8 cellular contexts compared by ENCODE assay signal in the genomic region with DNA sequence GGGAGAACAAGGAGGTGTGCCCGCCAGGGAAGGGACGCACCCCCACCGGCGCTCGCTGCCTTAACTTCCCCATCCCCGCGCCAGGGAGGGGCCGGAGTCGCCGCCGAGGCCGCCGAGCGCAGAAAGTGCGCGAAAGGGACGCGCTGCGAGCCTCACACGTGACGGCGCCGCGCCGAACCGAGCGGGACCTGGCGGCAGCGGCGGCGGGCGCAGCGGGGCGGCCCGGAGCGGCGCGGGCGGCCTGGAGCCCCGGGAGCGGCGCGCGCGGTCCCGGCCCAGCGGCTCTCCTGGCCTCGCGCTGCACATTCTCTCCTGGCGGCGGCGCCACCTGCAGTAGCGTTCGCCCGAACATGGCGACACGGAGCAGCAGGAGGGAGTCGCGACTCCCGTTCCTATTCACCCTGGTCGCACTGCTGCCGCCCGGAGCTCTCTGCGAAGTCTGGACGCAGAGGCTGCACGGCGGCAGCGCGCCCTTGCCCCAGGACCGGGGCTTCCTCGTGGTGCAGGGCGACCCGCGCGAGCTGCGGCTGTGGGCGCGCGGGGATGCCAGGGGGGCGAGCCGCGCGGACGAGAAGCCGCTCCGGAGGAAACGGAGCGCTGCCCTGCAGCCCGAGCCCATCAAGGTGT. TPM values are rescaled to one million over a fixed set of nuclear protein-coding genes. Genes with fewer than 3 reads are reported as not detected.
DNase-seq lines count a peak whose midpoint lies in the region; ATAC-seq and TF ChIP-seq lines count a peak whose summit lies in the region.

A gene with protein sequence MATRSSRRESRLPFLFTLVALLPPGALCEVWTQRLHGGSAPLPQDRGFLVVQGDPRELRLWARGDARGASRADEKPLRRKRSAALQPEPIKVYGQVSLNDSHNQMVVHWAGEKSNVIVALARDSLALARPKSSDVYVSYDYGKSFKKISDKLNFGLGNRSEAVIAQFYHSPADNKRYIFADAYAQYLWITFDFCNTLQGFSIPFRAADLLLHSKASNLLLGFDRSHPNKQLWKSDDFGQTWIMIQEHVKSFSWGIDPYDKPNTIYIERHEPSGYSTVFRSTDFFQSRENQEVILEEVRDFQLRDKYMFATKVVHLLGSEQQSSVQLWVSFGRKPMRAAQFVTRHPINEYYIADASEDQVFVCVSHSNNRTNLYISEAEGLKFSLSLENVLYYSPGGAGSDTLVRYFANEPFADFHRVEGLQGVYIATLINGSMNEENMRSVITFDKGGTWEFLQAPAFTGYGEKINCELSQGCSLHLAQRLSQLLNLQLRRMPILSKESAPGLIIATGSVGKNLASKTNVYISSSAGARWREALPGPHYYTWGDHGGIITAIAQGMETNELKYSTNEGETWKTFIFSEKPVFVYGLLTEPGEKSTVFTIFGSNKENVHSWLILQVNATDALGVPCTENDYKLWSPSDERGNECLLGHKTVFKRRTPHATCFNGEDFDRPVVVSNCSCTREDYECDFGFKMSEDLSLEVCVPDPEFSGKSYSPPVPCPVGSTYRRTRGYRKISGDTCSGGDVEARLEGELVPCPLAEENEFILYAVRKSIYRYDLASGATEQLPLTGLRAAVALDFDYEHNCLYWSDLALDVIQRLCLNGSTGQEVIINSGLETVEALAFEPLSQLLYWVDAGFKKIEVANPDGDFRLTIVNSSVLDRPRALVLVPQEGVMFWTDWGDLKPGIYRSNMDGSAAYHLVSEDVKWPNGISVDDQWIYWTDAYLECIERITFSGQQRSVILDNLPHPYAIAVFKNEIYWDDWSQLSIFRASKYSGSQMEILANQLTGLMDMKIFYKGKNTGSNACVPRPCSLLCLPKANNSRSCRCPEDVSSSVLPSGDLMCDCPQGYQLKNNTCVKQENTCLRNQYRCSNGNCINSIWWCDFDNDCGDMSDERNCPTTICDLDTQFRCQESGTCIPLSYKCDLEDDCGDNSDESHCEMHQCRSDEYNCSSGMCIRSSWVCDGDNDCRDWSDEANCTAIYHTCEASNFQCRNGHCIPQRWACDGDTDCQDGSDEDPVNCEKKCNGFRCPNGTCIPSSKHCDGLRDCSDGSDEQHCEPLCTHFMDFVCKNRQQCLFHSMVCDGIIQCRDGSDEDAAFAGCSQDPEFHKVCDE (N-terminal part only) (plus strand): TSS at position 333 of the 627 bp plus-strand sequence. CDS start 18 bp downstream, at position 351.

- H3K27me3 ChIP-seq in naive thymus-derived CD4-positive, alpha-beta T cell (ENCODE audit: control insufficient read depth in 2 of 2, insufficient read depth in 2 of 2, low read length in 2 of 2), result no peaks in the 10 kb centered on the region
- H3K27me3 ChIP-seq in stomach smooth muscle (ENCODE audit: control insufficient read depth in 1 of 2, insufficient read depth in 2 of 2, low read length in 2 of 2), result no peaks in the 10 kb centered on the region

- ATAC-seq in GM18520 (IDR thresholded peaks at IDR 0.05; ENCODE audit: unreplicated experiment) (peak; percentile 33), HG03135 (IDR thresholded peaks at IDR 0.05; ENCODE audit: unreplicated experiment) (peak; percentile 53)
- peak; percentile 74 for ATAC-seq in naive thymus-derived CD4-positive, alpha-beta T cell

- no peaks in the 10 kb centered on the region for H3K9me3 Mint-ChIP-seq in activated T-helper 1 cell treated with anti-CD3 and anti-CD28 coated beads, Interleukin-12 subunit alpha, Interleukin-12 subunit beta, Interleukin-2, Interleukin-4 antibody, amounts not matched to agents 30 ng/mL and 10 ng/mL and 1 ng/mL, durations not matched to agents 14 hours and 24 hours and 36 hours
- H3K9me3 Mint-ChIP-seq in naive thymus-derived CD4-positive, alpha-beta T cell, result peaks cover 0 to 3% (median 0%) of the 10 kb centered on the region in 11 donors

- peaks cover 20% of the 10 kb centered on the region for H3K36me3 Mint-ChIP-seq in activated T-helper 1 cell treated with anti-CD3 and anti-CD28 coated beads, Interleukin-12 subunit alpha, Interleukin-12 subunit beta, Interleukin-2, Interleukin-4 antibody, amounts not matched to agents 30 ng/mL and 10 ng/mL and 1 ng/mL, durations not matched to agents 14 hours and 24 hours and 36 hours (ENCODE audit: low read depth)
- peaks cover 10 to 72% (median 48%) of the 10 kb centered on the region in 5 donors for H3K36me3 Mint-ChIP-seq in naive thymus-derived CD4-positive, alpha-beta T cell

- intact Hi-C loops in activated T-helper 1 cell treated with anti-CD3 and anti-CD28 coated beads, Interleukin-12 subunit alpha, Interleukin-12 subunit beta, Interleukin-2, Interleukin-4 antibody, amounts not matched to agents 30 ng/mL and 10 ng/mL and 1 ng/mL, durations not matched to agents 14 hours and 24 hours and 36 hours (cut with micrococcal nuclease), result loop anchor here (1.0 to 5.0 kb wide), 8 partner anchors 9 to 203 kb away; a partner anchor contains a TSS
- intact Hi-C loops in naive thymus-derived CD4-positive, alpha-beta T cell (cut with micrococcal nuclease), result loop anchor here (1.0 to 5.0 kb wide), 15 partner anchors 7 to 160 kb away; a partner anchor contains a TSS

- peak within 1 kb of the TSS; percentile 49 for H3K4me3 ChIP-seq in AG09309 (ENCODE audit: control insufficient read depth, low read depth, low read length)
- H3K4me3 ChIP-seq in naive thymus-derived CD4-positive, alpha-beta T cell (ENCODE audit: low read length), result peak within 1 kb of the TSS; percentile 80
- peak within 1 kb of the TSS; percentile 90 to 96 for H3K4me3 ChIP-seq in stomach smooth muscle (ENCODE audit: low read length in 2 of 2)

- peak within 1 kb of the TSS; percentile 94 for H3K4me3 Mint-ChIP-seq in activated T-helper 1 cell treated with anti-CD3 and anti-CD28 coated beads, Interleukin-12 subunit alpha, Interleukin-12 subunit beta, Interleukin-2, Interleukin-4 antibody, amounts not matched to agents 30 ng/mL and 10 ng/mL and 1 ng/mL, durations not matched to agents 14 hours and 24 hours and 36 hours
- peak within 1 kb of the TSS; percentile 90 to 99 (median 98) for H3K4me3 Mint-ChIP-seq in naive thymus-derived CD4-positive, alpha-beta T cell

- peaks cover 50 to 73% of the 10 kb centered on the region in 2 donors for H3K4me1 ChIP-seq in naive thymus-derived CD4-positive, alpha-beta T cell (ENCODE audit: control insufficient read depth in 2 of 2, insufficient read depth in 2 of 2, low read length in 2 of 2)
- peaks cover 20% of the 10 kb centered on the region for H3K4me1 ChIP-seq in stomach smooth muscle (ENCODE audit: control insufficient read depth, insufficient read depth, low read length)

- peak; percentile 62 for TF ChIP-seq CTCF in AG09309 (IDR thresholded peaks at IDR 0.05; ENCODE audit: control insufficient read depth, insufficient read depth, low read depth, low read length, missing control alignments)

- POLR2A ChIA-PET in naive thymus-derived CD4-positive, alpha-beta T cell (lab: Charles Lee), result interaction anchor here (0.5 to 15.0 kb wide), 39 partner anchors 11 to 1836 kb away, joined by 3 to 425 read pairs (median 4); a partner anchor contains a TSS

- H3K27ac ChIP-seq in naive thymus-derived CD4-positive, alpha-beta T cell (ENCODE audit: low read depth, low read length), result peak within 1 kb of the TSS; percentile 83
- no peak within 1 kb of the TSS for H3K27ac ChIP-seq in stomach smooth muscle (ENCODE audit: low read length)

- CTCF ChIA-PET in naive thymus-derived CD4-positive, alpha-beta T cell (lab: Charles Lee), result interaction anchor here (0.7 to 4.9 kb wide), 7 partner anchors 13 to 160 kb away, joined by 3 to 68 read pairs (median 3); a partner anchor contains a TSS

- no peaks in the 10 kb centered on the region for H3K36me3 ChIP-seq in naive thymus-derived CD4-positive, alpha-beta T cell (ENCODE audit: control insufficient read depth in 2 of 3, insufficient read depth in 3 of 3, low read length in 3 of 3)
- no peaks in the 10 kb centered on the region for H3K36me3 ChIP-seq in stomach smooth muscle (ENCODE audit: control insufficient read depth in 2 of 2, insufficient read depth in 2 of 2, low read length in 2 of 2)

- peak within 1 kb of the TSS; percentile 92 for H3K27ac Mint-ChIP-seq in activated T-helper 1 cell treated with anti-CD3 and anti-CD28 coated beads, Interleukin-12 subunit alpha, Interleukin-12 subunit beta, Interleukin-2, Interleukin-4 antibody, amounts not matched to agents 30 ng/mL and 10 ng/mL and 1 ng/mL, durations not matched to agents 14 hours and 24 hours and 36 hours
- peak within 1 kb of the TSS; percentile 90 to 100 (median 96) for H3K27ac Mint-ChIP-seq in naive thymus-derived CD4-positive, alpha-beta T cell

- H3K9me3 ChIP-seq in naive thymus-derived CD4-positive, alpha-beta T cell (ENCODE audit: control insufficient read depth in 2 of 3, low read length in 3 of 3), result peaks cover 0 to 3% (median 0%) of the 10 kb centered on the region in 3 experiments
- no peaks in the 10 kb centered on the region for H3K9me3 ChIP-seq in stomach smooth muscle (ENCODE audit: control insufficient read depth in 2 of 2, low read length in 2 of 2)

- no peaks in the 10 kb centered on the region for H3K27me3 Mint-ChIP-seq in activated T-helper 1 cell treated with anti-CD3 and anti-CD28 coated beads, Interleukin-12 subunit alpha, Interleukin-12 subunit beta, Interleukin-2, Interleukin-4 antibody, amounts not matched to agents 30 ng/mL and 10 ng/mL and 1 ng/mL, durations not matched to agents 14 hours and 24 hours and 36 hours (ENCODE audit: insufficient read depth)
- H3K27me3 Mint-ChIP-seq in naive thymus-derived CD4-positive, alpha-beta T cell, result no peaks in the 10 kb centered on the region

- peak within 1 kb of the TSS; percentile 51 to 65 for H3K9ac ChIP-seq in stomach smooth muscle (ENCODE audit: low read length in 2 of 2)

- no peak for DNase-seq in AG09309 (ENCODE audit: low read depth)
- peak; percentile 91 for DNase-seq in NCI-H69 (lab: John Stamatoyannopoulos, UW)
- peak; percentile 61 for DNase-seq in activated T-helper 1 cell treated with anti-CD3 and anti-CD28 coated beads, Interleukin-12 subunit alpha, Interleukin-12 subunit beta, Interleukin-2, Interleukin-4 antibody, amounts not matched to agents 30 ng/mL and 10 ng/mL and 1 ng/mL, durations not matched to agents 14 hours and 24 hours and 36 hours (ENCODE audit: low spot score)
- peak; percentile 32 for DNase-seq in fibroblast of gingiva (ENCODE audit: low read depth)
- DNase-seq in naive thymus-derived CD4-positive, alpha-beta T cell, result peak; percentile 58 to 75 (median 72)

- peaks cover 88% of the 10 kb centered on the region for H3K4me1 Mint-ChIP-seq in activated T-helper 1 cell treated with anti-CD3 and anti-CD28 coated beads, Interleukin-12 subunit alpha, Interleukin-12 subunit beta, Interleukin-2, Interleukin-4 antibody, amounts not matched to agents 30 ng/mL and 10 ng/mL and 1 ng/mL, durations not matched to agents 14 hours and 24 hours and 36 hours (ENCODE audit: low read depth)
- peaks cover 69 to 87% (median 81%) of the 10 kb centered on the region in 7 donors for H3K4me1 Mint-ChIP-seq in naive thymus-derived CD4-positive, alpha-beta T cell

RNA-seq across cellular contexts. Expression of the gene that starts here (rescaled TPM):
- 19.2 and 20.9 TPM in 2 replicates for total RNA-seq in activated T-helper 1 cell treated with anti-CD3 and anti-CD28 coated beads, Interleukin-12 subunit alpha, Interleukin-12 subunit beta, Interleukin-2, Interleukin-4 antibody, amounts not matched to agents 30 ng/mL and 10 ng/mL and 1 ng/mL, durations not matched to agents 14 hours and 24 hours and 36 hours
- total RNA-seq in naive thymus-derived CD4-positive, alpha-beta T cell, result 100 to 1,000 TPM; 179 to 555 (median 375) TPM
- 100 to 1,000 TPM; 165 to 249 TPM for polyA plus RNA-seq in naive thymus-derived CD4-positive, alpha-beta T cell
